ENCODE assay signal across 1 cellular context in genomic region chr9:85142461-85143401, GRCh38.
TF ChIP-seq lines count a peak whose summit lies in the region.

No MANE protein-coding gene starts in this region.

TF ChIP-seq in K562, 482 proteins besides CTCF, POLR2A, EP300 and RAD21 (continued from another document):
- TF ChIP-seq, protein P1, sequence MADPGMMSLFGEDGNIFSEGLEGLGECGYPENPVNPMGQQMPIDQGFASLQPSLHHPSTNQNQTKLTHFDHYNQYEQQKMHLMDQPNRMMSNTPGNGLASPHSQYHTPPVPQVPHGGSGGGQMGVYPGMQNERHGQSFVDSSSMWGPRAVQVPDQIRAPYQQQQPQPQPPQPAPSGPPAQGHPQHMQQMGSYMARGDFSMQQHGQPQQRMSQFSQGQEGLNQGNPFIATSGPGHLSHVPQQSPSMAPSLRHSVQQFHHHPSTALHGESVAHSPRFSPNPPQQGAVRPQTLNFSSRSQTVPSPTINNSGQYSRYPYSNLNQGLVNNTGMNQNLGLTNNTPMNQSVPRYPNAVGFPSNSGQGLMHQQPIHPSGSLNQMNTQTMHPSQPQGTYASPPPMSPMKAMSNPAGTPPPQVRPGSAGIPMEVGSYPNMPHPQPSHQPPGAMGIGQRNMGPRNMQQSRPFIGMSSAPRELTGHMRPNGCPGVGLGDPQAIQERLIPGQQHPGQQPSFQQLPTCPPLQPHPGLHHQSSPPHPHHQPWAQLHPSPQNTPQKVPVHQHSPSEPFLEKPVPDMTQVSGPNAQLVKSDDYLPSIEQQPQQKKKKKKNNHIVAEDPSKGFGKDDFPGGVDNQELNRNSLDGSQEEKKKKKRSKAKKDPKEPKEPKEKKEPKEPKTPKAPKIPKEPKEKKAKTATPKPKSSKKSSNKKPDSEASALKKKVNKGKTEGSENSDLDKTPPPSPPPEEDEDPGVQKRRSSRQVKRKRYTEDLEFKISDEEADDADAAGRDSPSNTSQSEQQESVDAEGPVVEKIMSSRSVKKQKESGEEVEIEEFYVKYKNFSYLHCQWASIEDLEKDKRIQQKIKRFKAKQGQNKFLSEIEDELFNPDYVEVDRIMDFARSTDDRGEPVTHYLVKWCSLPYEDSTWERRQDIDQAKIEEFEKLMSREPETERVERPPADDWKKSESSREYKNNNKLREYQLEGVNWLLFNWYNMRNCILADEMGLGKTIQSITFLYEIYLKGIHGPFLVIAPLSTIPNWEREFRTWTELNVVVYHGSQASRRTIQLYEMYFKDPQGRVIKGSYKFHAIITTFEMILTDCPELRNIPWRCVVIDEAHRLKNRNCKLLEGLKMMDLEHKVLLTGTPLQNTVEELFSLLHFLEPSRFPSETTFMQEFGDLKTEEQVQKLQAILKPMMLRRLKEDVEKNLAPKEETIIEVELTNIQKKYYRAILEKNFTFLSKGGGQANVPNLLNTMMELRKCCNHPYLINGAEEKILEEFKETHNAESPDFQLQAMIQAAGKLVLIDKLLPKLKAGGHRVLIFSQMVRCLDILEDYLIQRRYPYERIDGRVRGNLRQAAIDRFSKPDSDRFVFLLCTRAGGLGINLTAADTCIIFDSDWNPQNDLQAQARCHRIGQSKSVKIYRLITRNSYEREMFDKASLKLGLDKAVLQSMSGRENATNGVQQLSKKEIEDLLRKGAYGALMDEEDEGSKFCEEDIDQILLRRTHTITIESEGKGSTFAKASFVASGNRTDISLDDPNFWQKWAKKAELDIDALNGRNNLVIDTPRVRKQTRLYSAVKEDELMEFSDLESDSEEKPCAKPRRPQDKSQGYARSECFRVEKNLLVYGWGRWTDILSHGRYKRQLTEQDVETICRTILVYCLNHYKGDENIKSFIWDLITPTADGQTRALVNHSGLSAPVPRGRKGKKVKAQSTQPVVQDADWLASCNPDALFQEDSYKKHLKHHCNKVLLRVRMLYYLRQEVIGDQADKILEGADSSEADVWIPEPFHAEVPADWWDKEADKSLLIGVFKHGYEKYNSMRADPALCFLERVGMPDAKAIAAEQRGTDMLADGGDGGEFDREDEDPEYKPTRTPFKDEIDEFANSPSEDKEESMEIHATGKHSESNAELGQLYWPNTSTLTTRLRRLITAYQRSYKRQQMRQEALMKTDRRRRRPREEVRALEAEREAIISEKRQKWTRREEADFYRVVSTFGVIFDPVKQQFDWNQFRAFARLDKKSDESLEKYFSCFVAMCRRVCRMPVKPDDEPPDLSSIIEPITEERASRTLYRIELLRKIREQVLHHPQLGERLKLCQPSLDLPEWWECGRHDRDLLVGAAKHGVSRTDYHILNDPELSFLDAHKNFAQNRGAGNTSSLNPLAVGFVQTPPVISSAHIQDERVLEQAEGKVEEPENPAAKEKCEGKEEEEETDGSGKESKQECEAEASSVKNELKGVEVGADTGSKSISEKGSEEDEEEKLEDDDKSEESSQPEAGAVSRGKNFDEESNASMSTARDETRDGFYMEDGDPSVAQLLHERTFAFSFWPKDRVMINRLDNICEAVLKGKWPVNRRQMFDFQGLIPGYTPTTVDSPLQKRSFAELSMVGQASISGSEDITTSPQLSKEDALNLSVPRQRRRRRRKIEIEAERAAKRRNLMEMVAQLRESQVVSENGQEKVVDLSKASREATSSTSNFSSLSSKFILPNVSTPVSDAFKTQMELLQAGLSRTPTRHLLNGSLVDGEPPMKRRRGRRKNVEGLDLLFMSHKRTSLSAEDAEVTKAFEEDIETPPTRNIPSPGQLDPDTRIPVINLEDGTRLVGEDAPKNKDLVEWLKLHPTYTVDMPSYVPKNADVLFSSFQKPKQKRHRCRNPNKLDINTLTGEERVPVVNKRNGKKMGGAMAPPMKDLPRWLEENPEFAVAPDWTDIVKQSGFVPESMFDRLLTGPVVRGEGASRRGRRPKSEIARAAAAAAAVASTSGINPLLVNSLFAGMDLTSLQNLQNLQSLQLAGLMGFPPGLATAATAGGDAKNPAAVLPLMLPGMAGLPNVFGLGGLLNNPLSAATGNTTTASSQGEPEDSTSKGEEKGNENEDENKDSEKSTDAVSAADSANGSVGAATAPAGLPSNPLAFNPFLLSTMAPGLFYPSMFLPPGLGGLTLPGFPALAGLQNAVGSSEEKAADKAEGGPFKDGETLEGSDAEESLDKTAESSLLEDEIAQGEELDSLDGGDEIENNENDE (IDR thresholded peaks at IDR 0.05; ENCODE audit: low read depth, low read length): no peak
- no peak for TF ChIP-seq MAFG (tag; conservative IDR thresholded peaks at IDR 0.05)
- no peak for TF ChIP-seq NR3C1 (CRISPR knock-in tag; IDR thresholded peaks at IDR 0.05)
- no peak for TF ChIP-seq SMARCC2 (IDR thresholded peaks at IDR 0.05; ENCODE audit: low read depth)
- no peak for TF ChIP-seq TBP (optimal IDR thresholded peaks at IDR 0.05; ENCODE audit: low read depth, low read length)
TF ChIP-seq in K562: peak in this region for 0.
